In genomic region chr3:89270201-89270600, GRCh38 we compare ENCODE assay signal across 23 cellular contexts.
"Had no signal": no experiment of that assay in that cellular context is flagged by ENCODE, and none has a peak within 500 bp of the region (broad histone marks: within the 10 kb centered on the region; RNA-seq: fewer than 3 reads in every experiment).

No MANE protein-coding gene starts in this region.

- H3K9me3 ChIP-seq: heart left ventricle, left ventricle myocardium inferior, mucosa of descending colon, ovary, prostate gland, spleen, suprapubic skin, thoracic aorta, tibial artery, vagina had no signal

- H3K27ac ChIP-seq: heart left ventricle, left ventricle myocardium inferior, ovary, prostate gland, spleen, suprapubic skin, thoracic aorta, tibial artery, vagina had no signal

- H3K27ac Mint-ChIP-seq: naive thymus-derived CD8-positive, alpha-beta T cell; stimulated activated effector memory CD8-positive, alpha-beta T cell treated with anti-CD3 and anti-CD28 coated beads, Interleukin-12 subunit alpha, Interleukin-12 subunit beta, amount 100 ng/mL, for 72 hours; stimulated activated naive CD8-positive, alpha-beta T cell treated with anti-CD3 and anti-CD28 coated beads, Interleukin-15, Interleukin-2, amounts not matched to agents 100 ng/mL and 50 ng/mL, for 24 hours had no signal

- H3K36me3 ChIP-seq: heart left ventricle, left ventricle myocardium inferior, ovary, prostate gland, spleen, suprapubic skin, thoracic aorta, tibial artery, vagina had no signal

- H3K27me3 Mint-ChIP-seq: naive thymus-derived CD8-positive, alpha-beta T cell; stimulated activated naive CD8-positive, alpha-beta T cell treated with anti-CD3 and anti-CD28 coated beads, Interleukin-15, Interleukin-2, amounts not matched to agents 100 ng/mL and 50 ng/mL, for 24 hours had no signal

- DNase-seq: heart left ventricle; hypothalamus; islet precursor cell; left ventricle myocardium inferior; midbrain; mucosa of descending colon; naive thymus-derived CD8-positive, alpha-beta T cell; ovary; retina; right cardiac atrium; small intestine; spleen; stimulated activated CD4-positive, alpha-beta T cell treated with anti-CD3 and anti-CD28 coated beads, Interleukin-4, amount 100 ng/mL, for 24 hours; stimulated activated naive CD4-positive, alpha-beta T cell; tibial artery; trophoblast cell had no signal

- H3K4me1 ChIP-seq: left ventricle myocardium inferior, prostate gland, spleen, suprapubic skin, vagina had no signal

- H3K4me3 Mint-ChIP-seq: naive thymus-derived CD8-positive, alpha-beta T cell; stimulated activated effector memory CD8-positive, alpha-beta T cell treated with anti-CD3 and anti-CD28 coated beads, Interleukin-12 subunit alpha, Interleukin-12 subunit beta, amount 100 ng/mL, for 72 hours; stimulated activated naive CD8-positive, alpha-beta T cell treated with anti-CD3 and anti-CD28 coated beads, Interleukin-15, Interleukin-2, amounts not matched to agents 100 ng/mL and 50 ng/mL, for 24 hours had no signal

- H3K4me1 Mint-ChIP-seq: naive thymus-derived CD8-positive, alpha-beta T cell; stimulated activated effector memory CD8-positive, alpha-beta T cell treated with anti-CD3 and anti-CD28 coated beads, Interleukin-12 subunit alpha, Interleukin-12 subunit beta, amount 100 ng/mL, for 72 hours had no signal

- H3K36me3 Mint-ChIP-seq: naive thymus-derived CD8-positive, alpha-beta T cell; stimulated activated effector memory CD8-positive, alpha-beta T cell treated with anti-CD3 and anti-CD28 coated beads, Interleukin-12 subunit alpha, Interleukin-12 subunit beta, amount 100 ng/mL, for 72 hours had no signal

- H3K4me3 ChIP-seq: heart left ventricle, left ventricle myocardium inferior, lung, mucosa of descending colon, ovary, prostate gland, spleen, suprapubic skin, thoracic aorta, tibial artery, vagina had no signal

- H3K27me3 ChIP-seq: heart left ventricle, ovary, spleen, suprapubic skin, tibial artery, vagina had no signal
